Comparison of ENCODE assay signal across 27 cellular contexts in genomic region chr11:104883342-104883741, GRCh38. TPM values are rescaled to one million over a fixed set of nuclear protein-coding genes. Genes with fewer than 3 reads are reported as not detected.
"Had no signal": no experiment of that assay in that cellular context is flagged by ENCODE, and none has a peak within 500 bp of the region (broad histone marks: within the 10 kb centered on the region; RNA-seq: fewer than 3 reads in every experiment).

No MANE protein-coding gene starts in this region.

- ATAC-seq: heart right ventricle, left lung, lower lobe of right lung, natural killer cell had no signal

- DNase-seq: activated CD4-positive, alpha-beta T cell treated with anti-CD3 and anti-CD28 coated beads for 4 hours; activated CD4-positive, alpha-beta T cell treated with anti-CD3 and anti-CD28 coated beads, Interleukin-2, amount 50 U/mL, for 48 hours; activated CD8-positive, alpha-beta memory T cell treated with anti-CD3 and anti-CD28 coated beads, Interleukin-2, amount 50 U/mL, for 48 hours; activated naive CD4-positive, alpha-beta T cell treated with anti-CD3 and anti-CD28 coated beads, Interleukin-2, amount 10 ng/mL, durations not matched to agents 7 days and 5 days; activated naive CD8-positive, alpha-beta T cell treated with anti-CD3 and anti-CD28 coated beads, Interleukin-2, amount 10 ng/mL, durations not matched to agents 7 days and 5 days; activated T-cell treated with anti-CD3 and anti-CD28 coated beads, Interleukin-2, amount 50 U/mL, for 24 hours; brain microvascular endothelial cell; central memory CD4-positive, alpha-beta T cell; endodermal cell; foreskin melanocyte; heart right ventricle; left lung; lower lobe of right lung; mesendoderm; natural killer cell; occipital lobe; SK-N-SH; stimulated activated CD4-positive, alpha-beta T cell treated with anti-CD3 and anti-CD28 coated beads, Interleukin-2, amount 100 ng/mL, for 48 hours had no signal

- H3K27ac ChIP-seq: brain microvascular endothelial cell, esophagus muscularis mucosa, heart right ventricle, left lung, lower lobe of right lung, neural progenitor cell, parathyroid adenoma, right atrium auricular region, suprapubic skin, tibial nerve had no signal

- H3K27me3 ChIP-seq: brain microvascular endothelial cell, esophagus muscularis mucosa, heart right ventricle, left lung, neural progenitor cell, right atrium auricular region, suprapubic skin, tibial nerve had no signal

- H3K4me1 ChIP-seq: heart right ventricle, left lung, lower lobe of right lung, neural progenitor cell, parathyroid adenoma, right atrium auricular region, suprapubic skin, tibial nerve had no signal

RNA-seq across cellular contexts. Expression of gene CASP12, which starts 14.9 kb away (rescaled TPM):
- total RNA-seq: activated naive CD8-positive, alpha-beta T cell treated with anti-CD3 and anti-CD28 coated beads, Interleukin-2, amount 10 ng/mL, durations not matched to agents 7 days and 5 days; activated T-helper 2 cell treated with anti-CD3 and anti-CD28 coated beads, Interferon-gamma antibody, Interleukin-2, Interleukin-4, amounts not matched to agents 10 μg/mL and 5 μg/mL and 100 μg/mL, durations not matched to agents 14 hours and 24 hours and 36 hours; astrocyte; endodermal cell; mononuclear cell; natural killer cell; occipital lobe; suprapubic skin had no signal
- polyA plus RNA-seq: SK-N-SH had no signal
